In the genomic region with DNA sequence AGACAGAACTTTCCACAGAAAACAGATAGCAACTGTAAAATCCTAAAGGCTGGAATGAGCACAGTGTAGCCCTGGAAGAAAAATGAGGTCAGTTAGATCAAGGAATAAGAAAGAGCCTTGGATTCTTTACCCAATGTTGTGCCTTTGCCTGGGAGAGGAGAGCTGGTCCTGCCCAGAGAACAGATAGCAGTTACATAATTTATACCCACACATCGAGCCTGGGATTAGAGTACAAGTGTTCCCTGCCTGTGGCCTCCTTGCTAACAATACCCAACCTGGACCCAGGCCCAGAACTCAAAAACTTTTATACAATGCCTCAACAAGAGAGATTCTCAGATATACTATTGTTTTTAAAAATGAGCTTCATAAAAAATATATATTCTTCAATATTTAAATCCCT, we compare ENCODE assay signal across 14 cellular contexts.
DNase-seq lines count a peak whose midpoint lies in the region; ATAC-seq and TF ChIP-seq lines count a peak whose summit lies in the region.
"Had no signal": no experiment of that assay in that cellular context is flagged by ENCODE, and none has a peak within 500 bp of the region (broad histone marks: within the 10 kb centered on the region; RNA-seq: fewer than 3 reads in every experiment).

No MANE protein-coding gene starts in this region.

- no peak for TF ChIP-seq POLR2A in erythroblast (IDR thresholded peaks at IDR 0.05; ENCODE audit: low read length)

- DNase-seq in G401 (ENCODE audit: low spot score) (peak; percentile 10), globus pallidus (ENCODE audit: low spot score) (peak; percentile 42), middle frontal gyrus (ENCODE audit: extremely low spot score, low spot score) (peak; percentile 15), superior temporal gyrus (ENCODE audit: extremely low spot score) (peak; percentile 64), erythroblast (lab: John Stamatoyannopoulos, UW) (no peak)
- DNase-seq in activated CD4-positive, alpha-beta T cell treated with anti-CD3 and anti-CD28 coated beads, Interleukin-2, amount 10 ng/mL, durations not matched to agents 24 days and 14 days: no peak
- DNase-seq: ACHN; Caco-2; CD4-positive, alpha-beta T cell; DMS79; GF-D8; H9 had no signal

- no peaks in the 10 kb centered on the region for H3K4me1 Mint-ChIP-seq in activated CD4-positive, alpha-beta T cell treated with anti-CD3 and anti-CD28 coated beads, Interleukin-2, amount 10 ng/mL, durations not matched to agents 24 days and 14 days
- H3K4me1 Mint-ChIP-seq: H9 had no signal

- H3K27ac Mint-ChIP-seq in activated CD4-positive, alpha-beta T cell treated with anti-CD3 and anti-CD28 coated beads, Interleukin-2, amount 10 ng/mL, durations not matched to agents 24 days and 14 days: no peak overlapping the region
- H3K27ac Mint-ChIP-seq: CD4-positive, alpha-beta T cell; H9 had no signal

- intact Hi-C loops in activated CD4-positive, alpha-beta T cell treated with anti-CD3 and anti-CD28 coated beads, Interleukin-2, amount 10 ng/mL, durations not matched to agents 24 days and 14 days (cut with micrococcal nuclease): no loop called here

- ATAC-seq in GM19324 (IDR thresholded peaks at IDR 0.05; ENCODE audit: low FRiP score, unreplicated experiment): no peak
- ATAC-seq: HepG2 had no signal

- H3K9me3 Mint-ChIP-seq in activated CD4-positive, alpha-beta T cell treated with anti-CD3 and anti-CD28 coated beads, Interleukin-2, amount 10 ng/mL, durations not matched to agents 24 days and 14 days: no peaks in the 10 kb centered on the region
- H3K9me3 Mint-ChIP-seq: CD4-positive, alpha-beta T cell; H9 had no signal

- H3K4me3 Mint-ChIP-seq in activated CD4-positive, alpha-beta T cell treated with anti-CD3 and anti-CD28 coated beads, Interleukin-2, amount 10 ng/mL, durations not matched to agents 24 days and 14 days: no peak overlapping the region
- H3K4me3 Mint-ChIP-seq: CD4-positive, alpha-beta T cell; H9 had no signal

- no peaks in the 10 kb centered on the region for H3K36me3 Mint-ChIP-seq in activated CD4-positive, alpha-beta T cell treated with anti-CD3 and anti-CD28 coated beads, Interleukin-2, amount 10 ng/mL, durations not matched to agents 24 days and 14 days (ENCODE audit: low read depth)

- no peaks in the 10 kb centered on the region for H3K27me3 Mint-ChIP-seq in activated CD4-positive, alpha-beta T cell treated with anti-CD3 and anti-CD28 coated beads, Interleukin-2, amount 10 ng/mL, durations not matched to agents 24 days and 14 days
- H3K27me3 Mint-ChIP-seq: CD4-positive, alpha-beta T cell had no signal

- in situ Hi-C loops in G401 (cut with HindIII; ENCODE audit: low sequenced_read_pairs): no loop called here

Comparison
In these comparisons a context has a peak if more than half of its experiments do, and no peak if none do; other contexts are left out.
1. DNase-seq: peak in G401 (single experiment), globus pallidus (single experiment), middle frontal gyrus (single experiment) and superior temporal gyrus (single experiment); none in erythroblast (0 of 2) and activated CD4-positive, alpha-beta T cell treated with anti-CD3 and anti-CD28 coated beads, Interleukin-2, amount 10 ng/mL, durations not matched to agents 24 days and 14 days (single experiment).